In genomic region chr11:88435405-88435804, GRCh38 we compare ENCODE assay signal across 11 cellular contexts.
DNase-seq lines count a peak whose midpoint lies in the region; ATAC-seq and FAIRE-seq lines count a peak whose summit lies in the region.
"Had no signal": no experiment of that assay in that cellular context is flagged by ENCODE, and none has a peak within 500 bp of the region (broad histone marks: within the 10 kb centered on the region; RNA-seq: fewer than 3 reads in every experiment).

No MANE protein-coding gene starts in this region.

- H3K4me3 Mint-ChIP-seq in activated naive CD4-positive, alpha-beta T cell treated with anti-CD3 and anti-CD28 coated beads, Interleukin-2, amount 10 ng/mL, durations not matched to agents 7 days and 5 days: no peak overlapping the region
- H3K4me3 Mint-ChIP-seq in stimulated activated naive B cell treated with anti-CD40 and anti-IgM and Interleukin-4, amounts not matched to agents 10 μg/mL and 1 μg/mL and 100 μg/mL, for 72 hours: no peak overlapping the region

- CTCF ChIA-PET in activated naive CD4-positive, alpha-beta T cell treated with anti-CD3 and anti-CD28 coated beads, Interleukin-2, amount 10 ng/mL, durations not matched to agents 7 days and 5 days (lab: Charles Lee): no interaction called here

- DNase-seq in activated naive CD4-positive, alpha-beta T cell treated with anti-CD3 and anti-CD28 coated beads, Interleukin-2, amount 10 ng/mL, durations not matched to agents 7 days and 5 days: no peak
- DNase-seq in activated naive CD4-positive, alpha-beta T cell (lab: John Stamatoyannopoulos, UW): no peak
- no peak for DNase-seq in stimulated activated naive B cell treated with anti-CD40 and anti-IgM and Interleukin-4, amounts not matched to agents 10 μg/mL and 1 μg/mL and 100 μg/mL, for 72 hours
- DNase-seq in mesenteric fat pad (ENCODE audit: low spot score): no peak
- no peak for DNase-seq in G401 (ENCODE audit: low spot score)
- no peak for DNase-seq in HTR-8/SVneo (ENCODE audit: insufficient read length, low spot score)
- DNase-seq: NCI-H526 treated with DMSO at 0.1 percent for 48 hours, uterus had no signal

- peak overlapping the region; percentile 57 for H3K27ac Mint-ChIP-seq in activated naive CD4-positive, alpha-beta T cell treated with anti-CD3 and anti-CD28 coated beads, Interleukin-2, amount 10 ng/mL, durations not matched to agents 7 days and 5 days
- H3K27ac Mint-ChIP-seq in stimulated activated naive B cell treated with anti-CD40 and anti-IgM and Interleukin-4, amounts not matched to agents 10 μg/mL and 1 μg/mL and 100 μg/mL, for 72 hours: no peak overlapping the region
- H3K27ac Mint-ChIP-seq: IgD-negative memory B cell had no signal

- H3K27me3 Mint-ChIP-seq in activated naive CD4-positive, alpha-beta T cell treated with anti-CD3 and anti-CD28 coated beads, Interleukin-2, amount 10 ng/mL, durations not matched to agents 7 days and 5 days: no peaks in the 10 kb centered on the region
- H3K27me3 Mint-ChIP-seq in stimulated activated naive B cell treated with anti-CD40 and anti-IgM and Interleukin-4, amounts not matched to agents 10 μg/mL and 1 μg/mL and 100 μg/mL, for 72 hours: no peaks in the 10 kb centered on the region
- H3K27me3 Mint-ChIP-seq: IgD-negative memory B cell had no signal

- in situ Hi-C loops in G401 (cut with HindIII; ENCODE audit: low sequenced_read_pairs): no loop called here

- ATAC-seq in GM21786 (IDR thresholded peaks at IDR 0.05; ENCODE audit: unreplicated experiment): peak; percentile 99
- peak; percentile 97 for ATAC-seq in HG03378 (IDR thresholded peaks at IDR 0.05; ENCODE audit: unreplicated experiment)
- ATAC-seq in stimulated activated naive B cell treated with anti-CD40 and anti-IgM and Interleukin-4, amounts not matched to agents 10 μg/mL and 1 μg/mL and 100 μg/mL, for 72 hours (replicated peaks): peak; percentile 93 to 94

- peaks cover 5% of the 10 kb centered on the region for H3K4me1 Mint-ChIP-seq in activated naive CD4-positive, alpha-beta T cell treated with anti-CD3 and anti-CD28 coated beads, Interleukin-2, amount 10 ng/mL, durations not matched to agents 7 days and 5 days
- H3K4me1 Mint-ChIP-seq in stimulated activated naive B cell treated with anti-CD40 and anti-IgM and Interleukin-4, amounts not matched to agents 10 μg/mL and 1 μg/mL and 100 μg/mL, for 72 hours: peaks cover 3 to 8% of the 10 kb centered on the region in 2 donors

- H3K36me3 Mint-ChIP-seq in activated naive CD4-positive, alpha-beta T cell treated with anti-CD3 and anti-CD28 coated beads, Interleukin-2, amount 10 ng/mL, durations not matched to agents 7 days and 5 days: peaks cover 9% of the 10 kb centered on the region
- H3K36me3 Mint-ChIP-seq in stimulated activated naive B cell treated with anti-CD40 and anti-IgM and Interleukin-4, amounts not matched to agents 10 μg/mL and 1 μg/mL and 100 μg/mL, for 72 hours: no peaks in the 10 kb centered on the region
- H3K36me3 Mint-ChIP-seq: IgD-negative memory B cell had no signal

- peaks cover 19% of the 10 kb centered on the region for H3K9me3 Mint-ChIP-seq in activated naive CD4-positive, alpha-beta T cell treated with anti-CD3 and anti-CD28 coated beads, Interleukin-2, amount 10 ng/mL, durations not matched to agents 7 days and 5 days
- peaks cover 3 to 4% of the 10 kb centered on the region in 2 donors for H3K9me3 Mint-ChIP-seq in stimulated activated naive B cell treated with anti-CD40 and anti-IgM and Interleukin-4, amounts not matched to agents 10 μg/mL and 1 μg/mL and 100 μg/mL, for 72 hours
- H3K9me3 Mint-ChIP-seq: IgD-negative memory B cell had no signal

- no peak for FAIRE-seq in HTR-8/SVneo (lab: Jason Lieb, UNC)
